Comparison of ENCODE assay signal across 8 cellular contexts in genomic region chr5:115543365-115543700, GRCh38. TPM values are rescaled to one million over a fixed set of nuclear protein-coding genes. Genes with fewer than 3 reads are reported as not detected.
DNase-seq lines count a peak whose midpoint lies in the region; ATAC-seq, FAIRE-seq and TF ChIP-seq lines count a peak whose summit lies in the region.

No MANE protein-coding gene starts in this region.

- H3K27ac ChIP-seq in hepatocyte (peak overlapping the region; percentile 98), small intestine (ENCODE audit: low read depth in 1 of 2, low read length in 1 of 2) (peak overlapping the region; percentile 100)

- H2AFZ ChIP-seq in hepatocyte, result no peak overlapping the region

- H3K36me3 ChIP-seq in hepatocyte (replicated peaks; ENCODE audit: insufficient read depth, low read depth) (no peaks in the 10 kb centered on the region), small intestine (ENCODE audit: control insufficient read depth in 2 of 2, insufficient read depth in 2 of 2, low read length in 2 of 2) (peaks cover 0 to 7% of the 10 kb centered on the region in 2 donors)

- DNase-seq in HFFc6 (no peak), hepatocyte (ENCODE audit: low spot score) (peak; percentile 50), small intestine (peak; percentile 90), UCSD-AML1 (lab: John Stamatoyannopoulos, UW; ENCODE audit: unreplicated experiment) (no peak), ecto neural progenitor cell (ENCODE audit: low spot score) (no peak), germinal center (ENCODE audit: low spot score) (no peak)

- peak overlapping the region; percentile 78 for H3K4me2 ChIP-seq in hepatocyte

- no peak for FAIRE-seq in small intestine (lab: Jason Lieb, UNC)

- peaks cover 54% of the 10 kb centered on the region for H3K4me1 Mint-ChIP-seq in HFFc6 (ENCODE audit: low read depth)

- H3K4me1 ChIP-seq in hepatocyte (ENCODE audit: insufficient read depth) (no peaks in the 10 kb centered on the region), small intestine (ENCODE audit: control insufficient read depth in 2 of 2, insufficient read depth in 1 of 2, low read depth in 1 of 2, low read length in 1 of 2) (peaks cover 3 to 14% of the 10 kb centered on the region in 2 donors)

- H3K9me3 ChIP-seq in hepatocyte (ENCODE audit: low read depth), result no peaks in the 10 kb centered on the region
- H3K9me3 ChIP-seq in small intestine (ENCODE audit: control insufficient read depth, low read depth), result no peaks in the 10 kb centered on the region

- no peak for ATAC-seq in HG03469 (IDR thresholded peaks at IDR 0.05; ENCODE audit: unreplicated experiment)

- H3K9me2 ChIP-seq in hepatocyte (replicated peaks; ENCODE audit: insufficient read depth), result no peaks in the 10 kb centered on the region

- H3K9me3 Mint-ChIP-seq in HFFc6, result peaks cover 8% of the 10 kb centered on the region

- no peak for TF ChIP-seq CTCF in HFFc6 (IDR thresholded peaks at IDR 0.05)
- no peak for TF ChIP-seq CTCF in WI38 (IDR thresholded peaks at IDR 0.05; ENCODE audit: low read depth, low read length)
- no peak for TF ChIP-seq CTCF in hepatocyte (IDR thresholded peaks at IDR 0.05; ENCODE audit: poor library complexity)

- 5% methylated on average over 8 of the region's 8 CpGs for WGBS in hepatocyte (ENCODE audit: low lambda C conversion rate, missing lambda C conversion rate)
- WGBS in small intestine, 3 donors, result 2 to 11% (median 9%) methylated on average over 8 of the region's 8 CpGs

- H3K4me3 ChIP-seq in WI38 (ENCODE audit: low read depth, low read length) (peak overlapping the region; percentile 84), hepatocyte (peak overlapping the region; percentile 95), small intestine (ENCODE audit: low read depth in 1 of 2, low read length in 2 of 2) (peak overlapping the region; percentile 94 to 99)

- peaks cover 50% of the 10 kb centered on the region for H4K20me1 ChIP-seq in hepatocyte (ENCODE audit: insufficient read depth, poor library complexity, severe bottlenecking)

- H3K36me3 Mint-ChIP-seq in HFFc6 (ENCODE audit: low read depth), result peaks cover 64% of the 10 kb centered on the region

- H3K79me2 ChIP-seq in hepatocyte, result peaks cover 58% of the 10 kb centered on the region

- H3K27me3 ChIP-seq in hepatocyte, result no peaks in the 10 kb centered on the region
- no peaks in the 10 kb centered on the region for H3K27me3 ChIP-seq in small intestine (ENCODE audit: control insufficient read depth in 2 of 2, insufficient read depth in 2 of 2, low read length in 2 of 2)

- H3K27me3 Mint-ChIP-seq in HFFc6 (ENCODE audit: insufficient read depth), result peaks cover 2% of the 10 kb centered on the region; the same call in 1 of the 2 replicates

- peak overlapping the region; percentile 96 for H3K27ac Mint-ChIP-seq in HFFc6

- H3K4me3 Mint-ChIP-seq in HFFc6, result peak overlapping the region; percentile 99

RNA-seq across cellular contexts. Expression of gene FEM1C, which starts 1.2 kb away (rescaled TPM):
- total RNA-seq in HFFc6 (2021; fragmentation: NEBNext Ultra II Directional; extraction: Animal tissue kit (Norgen Biotek cat#: 25700)), result 10 to 100 TPM; 12.1 to 15.9 (median 14.9) TPM
- total RNA-seq in hepatocyte, result 24.6 and 27.0 TPM in 2 replicates
- polyA plus RNA-seq in hepatocyte, result 7.7 and 10.7 TPM in 2 replicates
- polyA plus RNA-seq in small intestine, result 10 to 100 TPM in 2 of 3 donors, 1 to 10 TPM in 1; 7.9 to 12.7 (median 10.3) TPM

RNA-seq across cellular contexts. Expression of gene TICAM2, which starts 58.9 kb away (rescaled TPM):
- 10 to 100 TPM in 4 of 6 experiments, 1 to 10 TPM in 2; 8.3 to 15.9 (median 13.1) TPM for total RNA-seq in HFFc6 (2021; fragmentation: NEBNext Ultra II Directional; extraction: Animal tissue kit (Norgen Biotek cat#: 25700))
- total RNA-seq in hepatocyte, result 2.1 TPM in 1 of 2 replicates, not detected in the other
- polyA plus RNA-seq in hepatocyte, result 2.5 TPM in 2 replicates
- 1 to 10 TPM in 2 of 3 donors, under 1 TPM in 1; 0.27 to 1.6 (median 1.4) TPM for polyA plus RNA-seq in small intestine

Comparison
In these comparisons a context has a peak if more than half of its experiments do, and no peak if none do; other contexts are left out.
1. DNase-seq: peak in hepatocyte (single experiment) and small intestine (single experiment); none in HFFc6 (single experiment), UCSD-AML1 (single experiment), ecto neural progenitor cell (single experiment) and germinal center (single experiment).
2. Peak in every context shown above with its lines, with median percentiles within 50 percentile points of each other: H3K4me3 ChIP-seq.